In the genomic region with DNA sequence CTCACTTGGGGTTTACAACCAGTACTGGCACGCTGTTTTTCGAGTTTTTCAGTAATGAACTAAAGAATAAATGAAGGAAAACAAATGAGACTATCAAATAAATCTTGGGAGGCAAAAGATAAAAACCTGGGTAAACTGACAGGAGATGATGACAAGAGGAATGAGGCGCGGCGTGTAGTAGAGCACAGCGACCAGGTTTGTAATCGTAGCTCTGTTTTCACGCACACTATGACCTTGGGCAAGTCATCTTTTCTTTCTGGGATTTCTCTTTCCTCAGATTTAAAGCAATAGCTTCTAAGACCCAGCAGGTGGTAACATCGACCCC, we compare ENCODE assay signal across 8 cellular contexts. TPM values are rescaled to one million over a fixed set of nuclear protein-coding genes. Genes with fewer than 3 reads are reported as not detected.
A peak's percentile ranks its signal among the peaks of the same experiment; 100 is the strongest.
DNase-seq lines count a peak whose midpoint lies in the region; ATAC-seq and TF ChIP-seq lines count a peak whose summit lies in the region.

No MANE protein-coding gene starts in this region.

- H2AK5ac ChIP-seq in IMR-90 (ENCODE audit: low read depth, low read length), result peak overlapping the region; percentile 75; the same call in 1 of the 2 replicates

- peak overlapping the region; percentile 90 for H2BK5ac ChIP-seq in IMR-90 (ENCODE audit: low read depth, low read length, poor library complexity, severe bottlenecking)

- no TSS peak for BruUV-seq in A673 (replicated peaks; lab: Mats Ljungman, UMichigan)
- BruUV-seq in IMR-90 (replicated peaks; lab: Mats Ljungman, UMichigan), result no TSS peak

- intact Hi-C loops in A673 (cut with micrococcal nuclease; ENCODE audit: unreplicated experiment) (loop anchor here (10.0 kb wide), 1 partner anchor 1086 kb away; no protein-coding TSS in a partner anchor), IMR-90 (cut with micrococcal nuclease) (loop anchor here (10.0 kb wide), 2 partner anchors 284 to 1086 kb away; no protein-coding TSS in a partner anchor)

- TF ChIP-seq CTCF in A673 (conservative IDR thresholded peaks at IDR 0.05; ENCODE audit: low read depth, low read length) (no peak), IMR-90 (conservative IDR thresholded peaks at IDR 0.05; ENCODE audit: low read depth, low read length) (0 out of 2 replicates have a peak, but pooled peaks have one; percentile 4), chondrocyte (IDR thresholded peaks at IDR 0.05) (no peak)

- dilution Hi-C loops in IMR-90 (cut with HindIII; ENCODE audit: low sequenced_read_pairs, unreplicated experiment), result no loop called here

- peaks cover 17% of the 10 kb centered on the region for H3K4me1 Mint-ChIP-seq in chondrocyte (ENCODE audit: low read depth)

- no peak for ATAC-seq in IMR-90 (ENCODE audit: low read depth)
- ATAC-seq in GM19351 (IDR thresholded peaks at IDR 0.05; ENCODE audit: unreplicated experiment), result no peak

- peak overlapping the region; percentile 86 for H3K4me3 ChIP-seq in A673 (ENCODE audit: low read depth, low read length, poor library complexity, severe bottlenecking)
- H3K4me3 ChIP-seq in IMR-90 (ENCODE audit: insufficient read depth, low read depth, low read length), result peak overlapping the region; percentile 94
- peak overlapping the region; percentile 89 for H3K4me3 ChIP-seq in mucosa of stomach (ENCODE audit: low read length)

- 0% methylated on average over 2 of the region's 9 CpGs; no CpG with 5 or more reads in 1 of the 2 experiments for whole genome bisulfite sequencing in IMR-90 (ENCODE audit: extremely low coverage in 2 of 2, insufficient read length in 1 of 2), 2 experiments

- no peaks in the 10 kb centered on the region for H3K36me3 Mint-ChIP-seq in chondrocyte (ENCODE audit: low read depth)

- H3K27me3 Mint-ChIP-seq in chondrocyte (ENCODE audit: low read depth), result no peaks in the 10 kb centered on the region

- CTCF ChIA-PET in A673 (lab: Charles Lee), result no interaction called here
- CTCF ChIA-PET in IMR-90 (lab: Yijun Ruan, JAX), result interaction anchor here (0.5 kb wide), 1 partner anchor 1738 kb away, joined by 3 read pairs; no protein-coding TSS in a partner anchor

- H2BK15ac ChIP-seq in IMR-90 (ENCODE audit: low read depth, low read length), result 0 out of 3 replicates have a peak overlapping the region, but pooled peaks have one; percentile 10

- no peaks in the 10 kb centered on the region for H4K20me1 ChIP-seq in IMR-90 (ENCODE audit: insufficient read depth, low read length)

- peak overlapping the region; percentile 78 for H4K91ac ChIP-seq in IMR-90 (ENCODE audit: insufficient read depth, low read depth, low read length)

- H2AK9ac ChIP-seq in IMR-90 (replicated peaks; ENCODE audit: low read depth, low read length, poor library complexity), result peak overlapping the region; percentile 98

- H4K5ac ChIP-seq in IMR-90 (ENCODE audit: low read depth, low read length), result peak overlapping the region; percentile 94

- peaks cover 9 to 22% of the 10 kb centered on the region in 2 experiments for H3K79me1 ChIP-seq in IMR-90 (ENCODE audit: low read depth in 1 of 2, low read length in 2 of 2)

- no peak for TF ChIP-seq RAD21 in IMR-90 (IDR thresholded peaks at IDR 0.05; ENCODE audit: low read length)

- no peak overlapping the region for H2BK20ac ChIP-seq in IMR-90 (ENCODE audit: low read depth, low read length)

- H3K4ac ChIP-seq in IMR-90 (ENCODE audit: low read depth, low read length), result peak overlapping the region; percentile 95

- DNase-seq in A673 (ENCODE audit: low spot score) (no peak), IMR-90 (no peak), chondrocyte (ENCODE audit: low spot score) (no peak), ureter (ENCODE audit: low spot score) (no peak)
- DNase-seq in stimulated activated CD4-positive, alpha-beta T cell treated with anti-CD3 and anti-CD28 coated beads, Interleukin-2, amount 100 ng/mL, for 24 hours, result no peak
- no peak for DNase-seq in activated CD8-positive, alpha-beta memory T cell treated with anti-CD3 and anti-CD28 coated beads, Interleukin-2, amount 50 U/mL, for 4 hours

- H3K18ac ChIP-seq in IMR-90 (ENCODE audit: low read depth, low read length), result no peak overlapping the region

- peak overlapping the region; percentile 94 for H3K27ac Mint-ChIP-seq in chondrocyte (ENCODE audit: unreplicated experiment)

- peak overlapping the region; percentile 100 for H2AFZ ChIP-seq in IMR-90 (replicated peaks; ENCODE audit: low read length, poor library complexity)

- H3K14ac ChIP-seq in IMR-90 (replicated peaks; ENCODE audit: low read depth, low read length), result peak overlapping the region; percentile 97

- H3K9ac ChIP-seq in IMR-90 (ENCODE audit: low read depth, low read length), result peak overlapping the region; percentile 96
- H3K9ac ChIP-seq in mucosa of stomach (ENCODE audit: low read length), result peak overlapping the region; percentile 97

- TF ChIP-seq POLR2A in IMR-90 (IDR thresholded peaks at IDR 0.05; ENCODE audit: low read depth, low read length), result no peak

- H3K27ac ChIP-seq in A673 (ENCODE audit: low read depth, low read length, poor library complexity, severe bottlenecking) (peak overlapping the region; percentile 87), IMR-90 (ENCODE audit: insufficient read depth, low read length) (peak overlapping the region; percentile 88)

- POLR2A ChIA-PET in A673 (lab: Charles Lee; ENCODE audit: low non-redundant PET), result no interaction called here
- POLR2A ChIA-PET in IMR-90 (lab: Charles Lee; ENCODE audit: unreplicated experiment), result no interaction called here

- H3K27me3 ChIP-seq in A673 (replicated peaks; ENCODE audit: insufficient read depth, low read depth, low read length, poor library complexity) (no peaks in the 10 kb centered on the region), IMR-90 (ENCODE audit: control insufficient read depth, insufficient read depth, low read length) (no peaks in the 10 kb centered on the region), mucosa of stomach (ENCODE audit: control insufficient read depth, insufficient read depth, low read length) (no peaks in the 10 kb centered on the region)

- peak overlapping the region; percentile 63; the same call in 1 of the 2 replicates for H2BK120ac ChIP-seq in IMR-90 (ENCODE audit: low read depth, low read length)

- no peaks in the 10 kb centered on the region for H3K9me3 ChIP-seq in A673 (ENCODE audit: low read depth, low read length, poor library complexity, severe bottlenecking)
- no peaks in the 10 kb centered on the region for H3K9me3 ChIP-seq in IMR-90 (ENCODE audit: control insufficient read depth, insufficient read depth, low read length)
- H3K9me3 ChIP-seq in mucosa of stomach (ENCODE audit: control insufficient read depth, low read length), result no peaks in the 10 kb centered on the region

- H3K4me1 ChIP-seq in A673 (ENCODE audit: insufficient read depth, low read length, poor library complexity, severe bottlenecking) (peaks cover 3% of the 10 kb centered on the region), IMR-90 (ENCODE audit: control insufficient read depth, insufficient read depth, low read length) (no peaks in the 10 kb centered on the region), mucosa of stomach (ENCODE audit: control insufficient read depth, insufficient read depth, low read length) (no peaks in the 10 kb centered on the region)

- peak overlapping the region; percentile 79 for H3K56ac ChIP-seq in IMR-90 (ENCODE audit: extremely low read depth, insufficient read depth, low read length)

- peak overlapping the region; percentile 98 for H3K4me2 ChIP-seq in IMR-90 (ENCODE audit: low read depth, low read length)

- H3K23ac ChIP-seq in IMR-90 (ENCODE audit: low read depth, low read length), result peak overlapping the region; percentile 97

- no peaks in the 10 kb centered on the region; the same call in 1 of the 2 replicates for H3K9me1 ChIP-seq in IMR-90 (ENCODE audit: insufficient read depth, low read length)

- H3K4me3 Mint-ChIP-seq in chondrocyte (ENCODE audit: unreplicated experiment), result peak overlapping the region; percentile 96

- H3K36me3 ChIP-seq in A673 (ENCODE audit: insufficient read depth, low read length, poor library complexity, severe bottlenecking), result peaks cover 4% of the 10 kb centered on the region
- no peaks in the 10 kb centered on the region for H3K36me3 ChIP-seq in IMR-90 (ENCODE audit: control insufficient read depth, insufficient read depth, low read length)
- H3K36me3 ChIP-seq in mucosa of stomach (ENCODE audit: control insufficient read depth, insufficient read depth, low read length), result no peaks in the 10 kb centered on the region

- H4K8ac ChIP-seq in IMR-90 (ENCODE audit: low read depth in 2 of 2, low read length in 2 of 2), result peak overlapping the region; percentile 74 to 98

- H3K9me3 Mint-ChIP-seq in chondrocyte (ENCODE audit: low read depth), result no peaks in the 10 kb centered on the region

- in situ Hi-C loops in IMR-90 (cut with MboI; ENCODE audit: low sequenced_read_pairs), result no loop called here

TF ChIP-seq in IMR-90, 13 proteins besides CTCF, POLR2A, EP300 and RAD21:
- no peak for TF ChIP-seq CEBPB (IDR thresholded peaks at IDR 0.05; ENCODE audit: low read depth, low read length)
- TF ChIP-seq SMC3 (IDR thresholded peaks at IDR 0.05; ENCODE audit: low read depth, low read length), result no peak

RNA-seq across cellular contexts. Expression of a gene that starts 0.4 kb away (rescaled TPM):
- total RNA-seq in A673 (2021), result 32.0 and 32.3 TPM in 2 replicates
- 9.3 and 15.3 TPM in 2 replicates for total RNA-seq in IMR-90 (2012; rRNA removed)
- polyA plus RNA-seq in IMR-90 (2012; rRNA removed), result 14.8 and 15.0 TPM in 2 replicates
- polyA plus RNA-seq in IMR-90 (2012; cell fraction: cytosol; rRNA removed), result 2.3 and 4.2 TPM in 2 replicates
- polyA plus RNA-seq in IMR-90 (2012; cell fraction: nucleus; rRNA removed; ENCODE audit: low replicate concordance), result 2.4 and 16.6 TPM in 2 replicates
- total RNA-seq in chondrocyte, result 11.5 to 15.4 TPM (median 12.3 TPM) in 3 replicates
- total RNA-seq in ureter, result 25.5 TPM

RNA-seq across cellular contexts. Expression of a gene that starts 18.8 kb away (rescaled TPM):
- total RNA-seq in A673 (2021) (19.6 and 20.3 TPM in 2 replicates), IMR-90 (2012; rRNA removed) (13.3 and 16.1 TPM in 2 replicates), chondrocyte (8.2 to 10.0 TPM (median 9.3 TPM) in 3 replicates), ureter (5.2 TPM)
- polyA plus RNA-seq in IMR-90 (2012; rRNA removed), result 5.2 and 5.4 TPM in 2 replicates
- polyA plus RNA-seq in IMR-90 (2012; cell fraction: cytosol; rRNA removed), result 3.6 and 4.7 TPM in 2 replicates
- 2.5 TPM in 2 replicates for polyA plus RNA-seq in IMR-90 (2012; cell fraction: nucleus; rRNA removed; ENCODE audit: low replicate concordance)
